ENCODE assay signal across 16 cellular contexts in the genomic region with DNA sequence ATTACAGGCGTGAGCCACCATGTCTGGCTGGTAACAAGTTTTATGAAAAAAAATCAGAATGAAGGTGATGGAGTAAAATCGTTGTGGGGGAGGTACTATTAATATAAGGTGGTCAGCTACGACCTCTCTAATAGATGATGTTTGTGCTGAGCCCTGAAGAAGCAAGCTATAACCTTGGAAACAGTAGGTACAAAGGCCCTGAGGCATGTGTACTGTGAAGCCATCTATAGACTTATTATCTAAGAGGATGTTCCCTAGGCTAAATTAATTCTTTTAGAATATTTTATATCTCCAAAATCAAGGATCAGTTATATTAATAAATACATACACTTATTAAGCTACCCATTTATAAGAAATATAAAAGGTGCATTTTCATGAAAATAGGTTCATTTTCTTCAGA. TPM values are rescaled to one million over a fixed set of nuclear protein-coding genes. Genes with fewer than 3 reads are reported as not detected.
DNase-seq lines count a peak whose midpoint lies in the region; ATAC-seq and TF ChIP-seq lines count a peak whose summit lies in the region.
"Had no signal": no experiment of that assay in that cellular context is flagged by ENCODE, and none has a peak within 500 bp of the region (broad histone marks: within the 10 kb centered on the region; RNA-seq: fewer than 3 reads in every experiment).

No MANE protein-coding gene starts in this region.

- no peak overlapping the region for H3K4me2 ChIP-seq in mammary epithelial cell (ENCODE audit: insufficient read depth, low read depth, low read length)
- H3K4me2 ChIP-seq: BLaER1 treated with 17β-estradiol and CSF1 and Interleukin-3, amounts not matched to agents 10 nM and 100 nM had no signal

- dilution Hi-C loops in mammary epithelial cell (cut with HindIII; ENCODE audit: low sequenced_read_pairs): no loop called here

- no peaks in the 10 kb centered on the region for H3K36me3 Mint-ChIP-seq in MCF 10A (ENCODE audit: insufficient read depth, unreplicated experiment)
- H3K36me3 Mint-ChIP-seq in osteocyte (ENCODE audit: unreplicated experiment): no peaks in the 10 kb centered on the region
- no peaks in the 10 kb centered on the region for H3K36me3 Mint-ChIP-seq in endothelial cell (ENCODE audit: low read depth, unreplicated experiment)

- WGBS in mammary epithelial cell (ENCODE audit: low coverage, missing lambda C conversion rate): 74% methylated on average over 3 of the region's 3 CpGs
- WGBS in esophagus muscularis mucosa: 81% methylated on average over 3 of the region's 3 CpGs
- WGBS in adrenal gland, 4 donors: 73 to 86% (median 73%) methylated on average over 3 of the region's 3 CpGs

- no TSS peak for BruUV-seq in MCF 10A (replicated peaks; lab: Mats Ljungman, UMichigan)
- no TSS peak for BruUV-seq in mammary epithelial cell (replicated peaks; lab: Mats Ljungman, UMichigan)

- H3K27me3 ChIP-seq in mammary epithelial cell (ENCODE audit: insufficient read depth, low read length) (no peaks in the 10 kb centered on the region), esophagus muscularis mucosa (no peaks in the 10 kb centered on the region), adrenal gland (no peaks in the 10 kb centered on the region)
- H3K27me3 ChIP-seq: BLaER1 treated with 17β-estradiol and CSF1 and Interleukin-3, amounts not matched to agents 10 nM and 100 nM; SJCRH30 had no signal

- H3K9ac ChIP-seq in mammary epithelial cell (ENCODE audit: insufficient read depth, low read length): no peak overlapping the region
- H3K9ac ChIP-seq: BLaER1 treated with 17β-estradiol and CSF1 and Interleukin-3, amounts not matched to agents 10 nM and 100 nM had no signal

- H3K4me3 Mint-ChIP-seq in MCF 10A (ENCODE audit: unreplicated experiment) (no peak overlapping the region), osteocyte (ENCODE audit: unreplicated experiment) (no peak overlapping the region), endothelial cell (ENCODE audit: unreplicated experiment) (no peak overlapping the region)

- H3K4me1 Mint-ChIP-seq in MCF 10A (ENCODE audit: insufficient read depth, unreplicated experiment) (peaks cover 10% of the 10 kb centered on the region), osteocyte (ENCODE audit: unreplicated experiment) (peaks cover 26% of the 10 kb centered on the region), endothelial cell (ENCODE audit: unreplicated experiment) (peaks cover 14% of the 10 kb centered on the region)

- no peak for ATAC-seq in HG02970 (IDR thresholded peaks at IDR 0.05; ENCODE audit: low FRiP score, unreplicated experiment)

- CTCF ChIA-PET in MCF 10A (lab: Yijun Ruan, JAX) (interaction anchor here (0.7 to 0.9 kb wide), 2 partner anchors 9 to 226 kb away, joined by 3 to 4 read pairs; no protein-coding TSS in a partner anchor), mammary epithelial cell (lab: Charles Lee; ENCODE audit: low non-redundant PET) (no interaction called here)

- no peaks in the 10 kb centered on the region for H3K9me3 Mint-ChIP-seq in MCF 10A (ENCODE audit: unreplicated experiment)
- H3K9me3 Mint-ChIP-seq in osteocyte (ENCODE audit: unreplicated experiment): no peaks in the 10 kb centered on the region
- H3K9me3 Mint-ChIP-seq in endothelial cell (ENCODE audit: unreplicated experiment): no peaks in the 10 kb centered on the region

- H3K36me3 ChIP-seq in mammary epithelial cell (ENCODE audit: insufficient read depth, low read length) (no peaks in the 10 kb centered on the region), esophagus muscularis mucosa (no peaks in the 10 kb centered on the region), adrenal gland (replicated peaks in 1 of 2) (no peaks in the 10 kb centered on the region)
- H3K36me3 ChIP-seq: BLaER1 treated with 17β-estradiol and CSF1 and Interleukin-3, amounts not matched to agents 10 nM and 100 nM; SJCRH30 had no signal

- TF ChIP-seq EP300 in esophagus muscularis mucosa (IDR thresholded peaks at IDR 0.05): no peak

- H4K20me1 ChIP-seq in mammary epithelial cell (ENCODE audit: insufficient read depth, low read length): no peaks in the 10 kb centered on the region
- H4K20me1 ChIP-seq: BLaER1 treated with 17β-estradiol and CSF1 and Interleukin-3, amounts not matched to agents 10 nM and 100 nM had no signal

- TF ChIP-seq CTCF in MCF 10A (IDR thresholded peaks at IDR 0.05; ENCODE audit: unreplicated experiment): no peak
- TF ChIP-seq CTCF in mammary epithelial cell (conservative IDR thresholded peaks at IDR 0.05 in 1 of 2, IDR thresholded peaks at IDR 0.05 in 1 of 2; ENCODE audit: extremely low read depth in 1 of 2, insufficient read depth in 1 of 2, low read depth in 1 of 2, low read length in 2 of 2): no peak
- no peak for TF ChIP-seq CTCF in esophagus muscularis mucosa (IDR thresholded peaks at IDR 0.05)
- no peak for TF ChIP-seq CTCF in osteocyte (IDR thresholded peaks at IDR 0.05)
- TF ChIP-seq CTCF in adrenal gland (IDR thresholded peaks at IDR 0.05): no peak
- TF ChIP-seq CTCF in endothelial cell (IDR thresholded peaks at IDR 0.05; ENCODE audit: unreplicated experiment): no peak

- DNase-seq in MCF 10A (ENCODE audit: unreplicated experiment) (no peak), mammary epithelial cell (no peak), esophagus muscularis mucosa (ENCODE audit: extremely low spot score) (no peak), osteocyte (ENCODE audit: extremely low spot score, unreplicated experiment) (no peak), adrenal gland (no peak), endothelial cell (ENCODE audit: low spot score) (no peak), SW 1271 (lab: John Stamatoyannopoulos, UW) (no peak)
- DNase-seq: MV-4-11, NCI-H1417 treated with DMSO at 0.1 percent for 48 hours, NCI-H2081 treated with DMSO at 0.1 percent for 48 hours, NCI-H524, RPMI8226, SJCRH30 had no signal

- H3K4me1 ChIP-seq in mammary epithelial cell (ENCODE audit: insufficient read depth, low read length): no peaks in the 10 kb centered on the region
- peaks cover 0 to 15% (median 10%) of the 10 kb centered on the region in 4 donors for H3K4me1 ChIP-seq in esophagus muscularis mucosa
- no peaks in the 10 kb centered on the region for H3K4me1 ChIP-seq in adrenal gland (replicated peaks in 1 of 2)
- H3K4me1 ChIP-seq: SJCRH30 had no signal

- H3K4me3 ChIP-seq in mammary epithelial cell (replicated peaks in 1 of 3; ENCODE audit: insufficient read depth in 1 of 3, low read depth in 2 of 3, low read length in 3 of 3) (no peak overlapping the region), esophagus muscularis mucosa (no peak overlapping the region), adrenal gland (no peak overlapping the region)
- H3K4me3 ChIP-seq: BLaER1 treated with 17β-estradiol and CSF1 and Interleukin-3, amounts not matched to agents 10 nM and 100 nM; SJCRH30 had no signal

- no peaks in the 10 kb centered on the region for H3K9me3 ChIP-seq in mammary epithelial cell (replicated peaks; ENCODE audit: insufficient read depth, low read length)
- no peaks in the 10 kb centered on the region for H3K9me3 ChIP-seq in esophagus muscularis mucosa
- H3K9me3 ChIP-seq in adrenal gland (replicated peaks in 1 of 3): no peaks in the 10 kb centered on the region
- H3K9me3 ChIP-seq: BLaER1 treated with 17β-estradiol and CSF1 and Interleukin-3, amounts not matched to agents 10 nM and 100 nM; SJCRH30 had no signal

- in situ Hi-C loops in mammary epithelial cell (cut with MboI; ENCODE audit: low sequenced_read_pairs in 2 of 2): no loop called here

- H3K27ac ChIP-seq in mammary epithelial cell (ENCODE audit: insufficient read depth, low read depth, low read length) (no peak overlapping the region), esophagus muscularis mucosa (replicated peaks in 1 of 4) (peak overlapping the region; percentile 11 to 47 (median 36)), adrenal gland (no peak overlapping the region)
- H3K27ac ChIP-seq: 22Rv1; BLaER1 treated with 17β-estradiol and CSF1 and Interleukin-3, amounts not matched to agents 10 nM and 100 nM; SJCRH30 had no signal

- POLR2A ChIA-PET in MCF 10A (lab: Yijun Ruan, JAX): interaction anchor here (0.6 to 0.7 kb wide), 2 partner anchors 267 to 1220 kb away, joined by 4 read pairs; no protein-coding TSS in a partner anchor

- no peak overlapping the region for H2AFZ ChIP-seq in mammary epithelial cell (ENCODE audit: low read depth, low read length)

- H3K27me3 Mint-ChIP-seq in MCF 10A (ENCODE audit: insufficient read depth, unreplicated experiment) (no peaks in the 10 kb centered on the region), osteocyte (ENCODE audit: unreplicated experiment) (no peaks in the 10 kb centered on the region), endothelial cell (ENCODE audit: unreplicated experiment) (peaks cover 3% of the 10 kb centered on the region)

- no peaks in the 10 kb centered on the region for H3K79me2 ChIP-seq in mammary epithelial cell (ENCODE audit: insufficient read depth, low read length)

- peak overlapping the region; percentile 7 for H3K27ac Mint-ChIP-seq in MCF 10A (ENCODE audit: low read depth, unreplicated experiment)
- H3K27ac Mint-ChIP-seq in osteocyte (ENCODE audit: unreplicated experiment): peak overlapping the region; percentile 77
- H3K27ac Mint-ChIP-seq in endothelial cell (ENCODE audit: unreplicated experiment): no peak overlapping the region

- intact Hi-C loops in MCF 10A (cut with micrococcal nuclease): no loop called here
- intact Hi-C loops in mammary epithelial cell (cut with micrococcal nuclease): no loop called here
- intact Hi-C loops in esophagus muscularis mucosa (cut with DNase I): no loop called here
- intact Hi-C loops in adrenal gland (cut with DNase I): no loop called here

- no peak for TF ChIP-seq POLR2A in esophagus muscularis mucosa (IDR thresholded peaks at IDR 0.05; ENCODE audit: low read depth)
- TF ChIP-seq POLR2A in adrenal gland (IDR thresholded peaks at IDR 0.05): no peak

RNA-seq across cellular contexts. Expression of gene SSB, which starts 23.3 kb away (rescaled TPM):
- 98.0 and 113 TPM in 2 replicates for total RNA-seq in MCF 10A (2022)
- total RNA-seq in mammary epithelial cell: 10 to 100 TPM; 55.3 to 99.6 TPM
- 64.0 TPM for polyA plus RNA-seq in mammary epithelial cell
- polyA minus RNA-seq in mammary epithelial cell: 26.9 TPM
- total RNA-seq in esophagus muscularis mucosa: 10 to 100 TPM; 57.1 to 73.0 (median 63.6) TPM
- total RNA-seq in osteocyte: 103 and 111 TPM in 2 replicates
- total RNA-seq in adrenal gland: 10 to 100 TPM; 30.1 to 82.9 (median 70.6) TPM
- polyA plus RNA-seq in adrenal gland: 100 to 1,000 TPM in 1 of 3 donors, 10 to 100 TPM in 2; 66.1 to 210 (median 72.6) TPM
- 109 TPM for total RNA-seq in endothelial cell (ENCODE audit: unreplicated experiment)

RNA-seq across cellular contexts. Expression of gene KLHL23, which starts 41.7 kb away (rescaled TPM):
- total RNA-seq in MCF 10A (2022) (4.6 and 6.1 TPM in 2 replicates), mammary epithelial cell (1 to 10 TPM; 2.8 to 3.3 TPM), esophagus muscularis mucosa (10 to 100 TPM; 36.9 to 66.9 (median 52.8) TPM), osteocyte (7.1 and 7.9 TPM in 2 replicates), adrenal gland (1 to 10 TPM in 6 of 8 donors, under 1 TPM in 2; 0.61 to 4.0 (median 2.1) TPM), endothelial cell (ENCODE audit: unreplicated experiment) (22.1 TPM)
- polyA plus RNA-seq in mammary epithelial cell (2.5 TPM), adrenal gland (1 to 10 TPM; 1.5 to 2.5 (median 1.9) TPM)
- polyA minus RNA-seq in mammary epithelial cell: 0.72 TPM

RNA-seq across cellular contexts. Expression of gene METTL5, which starts 49.4 kb away (rescaled TPM):
- total RNA-seq in MCF 10A (2022) (68.0 and 109 TPM in 2 replicates), mammary epithelial cell (10 to 100 TPM; 60.2 to 90.6 TPM), esophagus muscularis mucosa (100 to 1,000 TPM in 1 of 4 donors, 10 to 100 TPM in 3; 66.2 to 104 (median 75.2) TPM), osteocyte (37.6 and 42.8 TPM in 2 replicates), adrenal gland (10 to 100 TPM; 18.2 to 60.5 (median 43.1) TPM), endothelial cell (ENCODE audit: unreplicated experiment) (36.8 TPM)
- polyA plus RNA-seq in mammary epithelial cell (58.3 TPM), adrenal gland (10 to 100 TPM; 52.8 to 89.1 (median 63.9) TPM)
- polyA minus RNA-seq in mammary epithelial cell: 52.0 TPM

RNA-seq across cellular contexts. Expression of gene UBR3, which starts 51.9 kb away (rescaled TPM):
- total RNA-seq in MCF 10A (2022): 28.7 and 30.0 TPM in 2 replicates
- total RNA-seq in mammary epithelial cell: 10 to 100 TPM; 28.1 to 34.0 TPM
- polyA plus RNA-seq in mammary epithelial cell: 8.0 TPM
- 23.5 TPM for polyA minus RNA-seq in mammary epithelial cell
- total RNA-seq in esophagus muscularis mucosa: 10 to 100 TPM; 46.1 to 80.2 (median 58.8) TPM
- 34.5 and 38.0 TPM in 2 replicates for total RNA-seq in osteocyte
- total RNA-seq in adrenal gland: 10 to 100 TPM; 33.9 to 85.7 (median 62.8) TPM
- 10 to 100 TPM; 25.5 to 78.0 (median 26.3) TPM for polyA plus RNA-seq in adrenal gland
- total RNA-seq in endothelial cell (ENCODE audit: unreplicated experiment): 23.4 TPM

Comparison
In these comparisons a context has a peak if more than half of its experiments do, and no peak if none do; other contexts are left out.
1. H3K27ac ChIP-seq: peak in esophagus muscularis mucosa (4 of 4); none in mammary epithelial cell (single experiment) and adrenal gland (0 of 5).